ENCODE assay signal across 9 cellular contexts in genomic region chr3:175526609-175527280, GRCh38.
DNase-seq lines count a peak whose midpoint lies in the region; ATAC-seq, FAIRE-seq and TF ChIP-seq lines count a peak whose summit lies in the region.
"Had no signal": no experiment of that assay in that cellular context is flagged by ENCODE, and none has a peak within 500 bp of the region (broad histone marks: within the 10 kb centered on the region; RNA-seq: fewer than 3 reads in every experiment).

No MANE protein-coding gene starts in this region.

- POLR2A ChIA-PET in HEK293 (lab: Yijun Ruan, JAX): no interaction called here
- POLR2A ChIA-PET in activated naive CD8-positive, alpha-beta T cell treated with anti-CD3 and anti-CD28 coated beads, Interleukin-2, amount 10 ng/mL, durations not matched to agents 7 days and 5 days (lab: Charles Lee): no interaction called here
- POLR2A ChIA-PET in activated CD4-positive, alpha-beta memory T cell treated with anti-CD3 and anti-CD28 coated beads for 36 hours (lab: Charles Lee): no interaction called here

- TF ChIP-seq CTCF in HEK293 (tag by site-specific recombination; IDR thresholded peaks at IDR 0.05): no peak
- no peak for TF ChIP-seq CTCF in kidney (IDR thresholded peaks at IDR 0.05; ENCODE audit: borderline replicate concordance, extremely low read depth, insufficient read depth)

- FAIRE-seq in kidney (lab: Jason Lieb, UNC): no peak

- H3K27ac ChIP-seq in HEK293 (ENCODE audit: extremely low read depth, low read depth, low read length) (no peak overlapping the region), kidney (ENCODE audit: low read depth in 2 of 2, low read length in 2 of 2) (no peak overlapping the region), subcutaneous abdominal adipose tissue (ENCODE audit: low read depth, low read length) (no peak overlapping the region)

- no peaks in the 10 kb centered on the region for H3K27me3 ChIP-seq in subcutaneous abdominal adipose tissue (ENCODE audit: control insufficient read depth in 5 of 5, insufficient read depth in 4 of 5, low read length in 5 of 5)

- no peak for ATAC-seq in activated naive CD8-positive, alpha-beta T cell treated with anti-CD3 and anti-CD28 coated beads, Interleukin-2, amount 10 ng/mL, durations not matched to agents 7 days and 5 days (ENCODE audit: low read depth)
- no peak for ATAC-seq in GM19467 (IDR thresholded peaks at IDR 0.05; ENCODE audit: unreplicated experiment)
- ATAC-seq in stimulated activated naive CD8-positive, alpha-beta T cell treated with anti-CD3 and anti-CD28 coated beads, Interleukin-15, Interleukin-2, amounts not matched to agents 100 U/mL and 50 U/mL, for 24 hours: no peak

- H3K27me3 Mint-ChIP-seq in activated naive CD8-positive, alpha-beta T cell treated with anti-CD3 and anti-CD28 coated beads, Interleukin-2, amount 10 ng/mL, durations not matched to agents 7 days and 5 days: no peaks in the 10 kb centered on the region
- no peaks in the 10 kb centered on the region for H3K27me3 Mint-ChIP-seq in activated CD4-positive, alpha-beta memory T cell treated with anti-CD3 and anti-CD28 coated beads for 36 hours

- no peak overlapping the region for H3K9ac ChIP-seq in kidney (ENCODE audit: low read length in 2 of 2)
- peak overlapping the region in 4 of 5 donors; percentile 35 to 57 (median 46) for H3K9ac ChIP-seq in subcutaneous abdominal adipose tissue (ENCODE audit: low read length in 5 of 5)

- intact Hi-C loops in kidney (cut with DNase I): no loop called here
- intact Hi-C loops in activated CD4-positive, alpha-beta memory T cell treated with anti-CD3 and anti-CD28 coated beads for 36 hours (cut with micrococcal nuclease): no loop called here

- H3K4me1 ChIP-seq in HEK293 (ENCODE audit: control insufficient read depth, insufficient read depth, low read length): no peaks in the 10 kb centered on the region
- H3K4me1 ChIP-seq in kidney (ENCODE audit: control insufficient read depth in 1 of 2, insufficient read depth in 1 of 2, low read depth in 1 of 2, low read length in 2 of 2): no peaks in the 10 kb centered on the region
- H3K4me1 ChIP-seq in subcutaneous abdominal adipose tissue (ENCODE audit: control insufficient read depth in 5 of 5, insufficient read depth in 5 of 5, low read length in 5 of 5): peaks cover 0 to 6% (median 0%) of the 10 kb centered on the region in 5 donors

- H3K27ac Mint-ChIP-seq in activated naive CD8-positive, alpha-beta T cell treated with anti-CD3 and anti-CD28 coated beads, Interleukin-2, amount 10 ng/mL, durations not matched to agents 7 days and 5 days: no peak overlapping the region
- no peak overlapping the region for H3K27ac Mint-ChIP-seq in activated CD4-positive, alpha-beta memory T cell treated with anti-CD3 and anti-CD28 coated beads for 36 hours

- H3K9me3 ChIP-seq in HEK293 (ENCODE audit: control insufficient read depth, insufficient read depth, low read depth, low read length): no peaks in the 10 kb centered on the region
- no peaks in the 10 kb centered on the region for H3K9me3 ChIP-seq in kidney (ENCODE audit: control insufficient read depth in 1 of 2, low read length in 2 of 2)
- H3K9me3 ChIP-seq in subcutaneous abdominal adipose tissue (ENCODE audit: control insufficient read depth in 5 of 5, low read length in 5 of 5): no peaks in the 10 kb centered on the region

- peaks cover 2% of the 10 kb centered on the region for H3K4me1 Mint-ChIP-seq in activated naive CD8-positive, alpha-beta T cell treated with anti-CD3 and anti-CD28 coated beads, Interleukin-2, amount 10 ng/mL, durations not matched to agents 7 days and 5 days
- no peaks in the 10 kb centered on the region for H3K4me1 Mint-ChIP-seq in activated CD4-positive, alpha-beta memory T cell treated with anti-CD3 and anti-CD28 coated beads for 36 hours (ENCODE audit: low read depth)

- peaks cover 2% of the 10 kb centered on the region for H3K9me3 Mint-ChIP-seq in activated naive CD8-positive, alpha-beta T cell treated with anti-CD3 and anti-CD28 coated beads, Interleukin-2, amount 10 ng/mL, durations not matched to agents 7 days and 5 days
- peaks cover 4% of the 10 kb centered on the region for H3K9me3 Mint-ChIP-seq in activated CD4-positive, alpha-beta memory T cell treated with anti-CD3 and anti-CD28 coated beads for 36 hours

- CTCF ChIA-PET in HEK293 (lab: Yijun Ruan, JAX): interaction anchor here (0.7 kb wide), 1 partner anchor 319 kb away, joined by 4 read pairs; no protein-coding TSS in a partner anchor
- CTCF ChIA-PET in activated CD4-positive, alpha-beta memory T cell treated with anti-CD3 and anti-CD28 coated beads for 36 hours (lab: Charles Lee): no interaction called here

- no peak for DNase-seq in activated naive CD8-positive, alpha-beta T cell treated with anti-CD3 and anti-CD28 coated beads, Interleukin-2, amount 10 ng/mL, durations not matched to agents 7 days and 5 days
- DNase-seq in kidney (no peak), NCI-H226 (no peak)
- DNase-seq in activated CD4-positive, alpha-beta memory T cell treated with anti-CD3 and anti-CD28 coated beads for 36 hours: no peak
- DNase-seq in stimulated activated naive CD8-positive, alpha-beta T cell treated with anti-CD3 and anti-CD28 coated beads, Interleukin-15, Interleukin-2, amounts not matched to agents 100 U/mL and 50 U/mL, for 24 hours: no peak
- DNase-seq: NCI-H2029 had no signal

- H3K36me3 Mint-ChIP-seq in activated naive CD8-positive, alpha-beta T cell treated with anti-CD3 and anti-CD28 coated beads, Interleukin-2, amount 10 ng/mL, durations not matched to agents 7 days and 5 days: no peaks in the 10 kb centered on the region
- no peaks in the 10 kb centered on the region for H3K36me3 Mint-ChIP-seq in activated CD4-positive, alpha-beta memory T cell treated with anti-CD3 and anti-CD28 coated beads for 36 hours

- H3K4me3 Mint-ChIP-seq in activated naive CD8-positive, alpha-beta T cell treated with anti-CD3 and anti-CD28 coated beads, Interleukin-2, amount 10 ng/mL, durations not matched to agents 7 days and 5 days: peak overlapping the region; percentile 74
- H3K4me3 Mint-ChIP-seq in activated CD4-positive, alpha-beta memory T cell treated with anti-CD3 and anti-CD28 coated beads for 36 hours: no peak overlapping the region

- H3K36me3 ChIP-seq in HEK293 (ENCODE audit: control insufficient read depth in 2 of 2, insufficient read depth in 1 of 2, low read length in 2 of 2): no peaks in the 10 kb centered on the region
- H3K36me3 ChIP-seq in kidney (ENCODE audit: control insufficient read depth in 1 of 2, insufficient read depth in 2 of 2, low read length in 2 of 2): no peaks in the 10 kb centered on the region
- no peaks in the 10 kb centered on the region for H3K36me3 ChIP-seq in subcutaneous abdominal adipose tissue (ENCODE audit: control insufficient read depth in 5 of 5, insufficient read depth in 5 of 5, low read length in 5 of 5)

- H3K4me3 ChIP-seq in HEK293 (ENCODE audit: low read depth, low read length) (no peak overlapping the region), kidney (ENCODE audit: low read length in 2 of 2) (peak overlapping the region; percentile 47 to 76), subcutaneous abdominal adipose tissue (ENCODE audit: low read depth in 1 of 5, low read length in 5 of 5) (peak overlapping the region; percentile 57 to 72 (median 59))

TF ChIP-seq in HEK293, 187 proteins besides CTCF, POLR2A, EP300 and RAD21:
- TF ChIP-seq PRDM10 (tag by site-specific recombination; IDR thresholded peaks at IDR 0.05) (peak; percentile 60), ZNF704 (tag by site-specific recombination; IDR thresholded peaks at IDR 0.05) (no peak), ZNF266 (tag by site-specific recombination; IDR thresholded peaks at IDR 0.05; ENCODE audit: low read depth) (no peak), PRDM1 (tag by site-specific recombination; IDR thresholded peaks at IDR 0.05) (peak; percentile 84), KLF9 (tag by site-specific recombination; IDR thresholded peaks at IDR 0.05; ENCODE audit: low read depth) (no peak)
TF ChIP-seq in HEK293: peak in this region for 2.

Comparison
In these comparisons a context has a peak if more than half of its experiments do, and no peak if none do; other contexts are left out.
1. H3K9ac ChIP-seq: peak in subcutaneous abdominal adipose tissue (4 of 5); none in kidney (0 of 2).